Comparison of ENCODE assay signal across 10 cellular contexts in genomic region chr20:40686893-40687292, GRCh38. TPM values are rescaled to one million over a fixed set of nuclear protein-coding genes. Genes with fewer than 3 reads are reported as not detected.
DNase-seq lines count a peak whose midpoint lies in the region; ATAC-seq and TF ChIP-seq lines count a peak whose summit lies in the region.
"Had no signal": no experiment of that assay in that cellular context is flagged by ENCODE, and none has a peak within 500 bp of the region (broad histone marks: within the 10 kb centered on the region; RNA-seq: fewer than 3 reads in every experiment).

No MANE protein-coding gene starts in this region.

- TF ChIP-seq EP300 in tibial nerve (IDR thresholded peaks at IDR 0.05): no peak

- DNase-seq in RWPE1 (ENCODE audit: low spot score): no peak
- no peak for DNase-seq in tibial nerve (ENCODE audit: low spot score in 2 of 2)
- DNase-seq in DMS114 treated with DMSO at 0.1 percent for 48 hours (lab: John Stamatoyannopoulos, UW; ENCODE audit: unreplicated experiment): no peak
- DNase-seq in stimulated activated CD4-positive, alpha-beta T cell treated with anti-CD3 and anti-CD28 coated beads, Interleukin-15, amount 100 ng/mL, for 24 hours: no peak
- DNase-seq: activated naive CD4-positive, alpha-beta T cell treated with anti-CD3 and anti-CD28 coated beads, Interleukin-2, amount 50 U/mL, for 16 hours; NCI-H1048 had no signal

- H3K27ac ChIP-seq in RWPE1 (peak overlapping the region; percentile 97), esophagus (ENCODE audit: low read depth in 2 of 2, low read length in 1 of 2) (peak overlapping the region; percentile 99), mucosa of rectum (ENCODE audit: low read depth in 2 of 2, low read length in 2 of 2) (peak overlapping the region; percentile 72 to 75), tibial nerve (peak overlapping the region; percentile 43 to 97 (median 90))

- peak overlapping the region; percentile 67 to 81 for H3K4me3 ChIP-seq in esophagus (ENCODE audit: low read depth in 1 of 2, low read length in 2 of 2)
- H3K4me3 ChIP-seq in mucosa of rectum (ENCODE audit: low read length in 2 of 2): peak overlapping the region; percentile 73
- H3K4me3 ChIP-seq in tibial nerve: peak overlapping the region; percentile 46 to 87 (median 63)

- peak overlapping the region; percentile 47 to 64 for H3K9ac ChIP-seq in mucosa of rectum (ENCODE audit: low read depth in 1 of 2, low read length in 2 of 2)

- POLR2A ChIA-PET in RWPE1 (lab: Yijun Ruan, JAX; ENCODE audit: low non-redundant PET): interaction anchor here (0.7 kb wide), 1 partner anchor 119 kb away, joined by 3 read pairs; no protein-coding TSS in a partner anchor

- peaks cover 0 to 9% of the 10 kb centered on the region in 2 donors for H3K36me3 ChIP-seq in esophagus (ENCODE audit: control insufficient read depth in 2 of 2, insufficient read depth in 2 of 2, low read length in 1 of 2)
- H3K36me3 ChIP-seq in mucosa of rectum (ENCODE audit: control insufficient read depth in 2 of 2, insufficient read depth in 2 of 2, low read length in 2 of 2): no peaks in the 10 kb centered on the region
- peaks cover 0 to 19% (median 0%) of the 10 kb centered on the region in 3 donors for H3K36me3 ChIP-seq in tibial nerve

- CTCF ChIA-PET in RWPE1 (lab: Yijun Ruan, JAX): interaction anchor here (0.6 to 1.7 kb wide), 5 partner anchors 37 to 1944 kb away, joined by 3 to 5 read pairs (median 4); no protein-coding TSS in a partner anchor

- WGBS in esophagus, 2 donors: 21 to 34% methylated on average over 12 of the region's 12 CpGs
- WGBS in tibial nerve, 2 donors: 28 to 37% methylated on average over 12 of the region's 12 CpGs

- H3K9me3 ChIP-seq in esophagus (ENCODE audit: control insufficient read depth in 2 of 2, insufficient read depth in 1 of 2, low read depth in 1 of 2, low read length in 1 of 2): no peaks in the 10 kb centered on the region
- H3K9me3 ChIP-seq in mucosa of rectum (ENCODE audit: control insufficient read depth in 2 of 2, low read length in 2 of 2): no peaks in the 10 kb centered on the region
- H3K9me3 ChIP-seq in tibial nerve: no peaks in the 10 kb centered on the region

- ATAC-seq in GM21576 (IDR thresholded peaks at IDR 0.05; ENCODE audit: unreplicated experiment): no peak
- ATAC-seq: sciatic nerve had no signal

- TF ChIP-seq POLR2A in tibial nerve (IDR thresholded peaks at IDR 0.05): no peak

- H3K4me1 ChIP-seq in esophagus (ENCODE audit: control insufficient read depth in 2 of 2, insufficient read depth in 2 of 2, low read length in 1 of 2) (peaks cover 8% of the 10 kb centered on the region in 2 donors), mucosa of rectum (ENCODE audit: control insufficient read depth in 2 of 2, insufficient read depth in 2 of 2, low read length in 2 of 2) (peaks cover 20 to 22% of the 10 kb centered on the region in 2 donors), tibial nerve (peaks cover 0 to 80% (median 7%) of the 10 kb centered on the region in 4 donors)

- no peak for TF ChIP-seq CTCF in RWPE1 (conservative IDR thresholded peaks at IDR 0.05; ENCODE audit: low read depth)
- no peak for TF ChIP-seq CTCF in tibial nerve (IDR thresholded peaks at IDR 0.05)

- H3K27me3 ChIP-seq in esophagus (ENCODE audit: control insufficient read depth in 1 of 2, insufficient read depth in 2 of 2, low read length in 2 of 2) (no peaks in the 10 kb centered on the region), mucosa of rectum (ENCODE audit: control insufficient read depth in 2 of 2, insufficient read depth in 2 of 2, low read length in 2 of 2) (peaks cover 52 to 70% of the 10 kb centered on the region in 2 donors), tibial nerve (peaks cover 0 to 24% of the 10 kb centered on the region in 2 donors)

RNA-seq across cellular contexts. Expression of gene MAFB, which starts 2.1 kb away (rescaled TPM):
- 10 to 100 TPM; 13.9 to 18.8 TPM for polyA plus RNA-seq in esophagus
- 10 to 100 TPM; 58.3 to 93.6 (median 88.7) TPM for total RNA-seq in tibial nerve
